16 cellular contexts compared by ENCODE assay signal in genomic region chr2:54259413-54260240, GRCh38. TPM values are rescaled to one million over a fixed set of nuclear protein-coding genes. Genes with fewer than 3 reads are reported as not detected.
DNase-seq lines count a peak whose midpoint lies in the region; ATAC-seq lines count a peak whose summit lies in the region.
"Had no signal": no experiment of that assay in that cellular context is flagged by ENCODE, and none has a peak within 500 bp of the region (broad histone marks: within the 10 kb centered on the region; RNA-seq: fewer than 3 reads in every experiment).

No MANE protein-coding gene starts in this region.

- no peaks in the 10 kb centered on the region for H3K4me1 Mint-ChIP-seq in stimulated activated effector memory CD8-positive, alpha-beta T cell treated with anti-CD3 and anti-CD28 coated beads, Interleukin-12 subunit alpha, Interleukin-12 subunit beta, amount 100 ng/mL, for 72 hours
- H3K4me1 Mint-ChIP-seq: activated naive CD8-positive, alpha-beta T cell treated with anti-CD3 and anti-CD28 coated beads, Interleukin-2, amount 10 ng/mL, durations not matched to agents 7 days and 5 days had no signal

- H3K27ac Mint-ChIP-seq in stimulated activated effector memory CD8-positive, alpha-beta T cell treated with anti-CD3 and anti-CD28 coated beads, Interleukin-12 subunit alpha, Interleukin-12 subunit beta, amount 100 ng/mL, for 72 hours, result no peak overlapping the region
- H3K27ac Mint-ChIP-seq: activated naive CD8-positive, alpha-beta T cell treated with anti-CD3 and anti-CD28 coated beads, Interleukin-2, amount 10 ng/mL, durations not matched to agents 7 days and 5 days; CD4-positive, alpha-beta T cell had no signal

- no peaks in the 10 kb centered on the region for H3K36me3 Mint-ChIP-seq in stimulated activated effector memory CD8-positive, alpha-beta T cell treated with anti-CD3 and anti-CD28 coated beads, Interleukin-12 subunit alpha, Interleukin-12 subunit beta, amount 100 ng/mL, for 72 hours
- H3K36me3 Mint-ChIP-seq: activated naive CD8-positive, alpha-beta T cell treated with anti-CD3 and anti-CD28 coated beads, Interleukin-2, amount 10 ng/mL, durations not matched to agents 7 days and 5 days had no signal

- ATAC-seq in GM18907 (IDR thresholded peaks at IDR 0.05; ENCODE audit: unreplicated experiment), result peak; percentile 62
- ATAC-seq in GM21717 (IDR thresholded peaks at IDR 0.05; ENCODE audit: unreplicated experiment), result peak; percentile 79
- peak; percentile 56 for ATAC-seq in HG03175 (IDR thresholded peaks at IDR 0.05; ENCODE audit: unreplicated experiment)
- ATAC-seq in HG03045 (IDR thresholded peaks at IDR 0.05; ENCODE audit: unreplicated experiment), result no peak
- no peak for ATAC-seq in stimulated activated effector memory CD8-positive, alpha-beta T cell treated with anti-CD3 and anti-CD28 coated beads, Interleukin-12 subunit alpha, Interleukin-12 subunit beta, amount 100 ng/mL, for 72 hours
- ATAC-seq: mucosa of descending colon had no signal

- no peak for DNase-seq in HT-29 (ENCODE audit: low spot score)
- DNase-seq in stimulated activated effector memory CD8-positive, alpha-beta T cell treated with anti-CD3 and anti-CD28 coated beads, Interleukin-12 subunit alpha, Interleukin-12 subunit beta, amount 100 ng/mL, for 72 hours (ENCODE audit: low spot score in 2 of 2), result no peak
- DNase-seq in activated gamma-delta T cell treated with Interleukin-2 at 50 U/mL for 16 hours, result no peak
- DNase-seq: activated naive CD8-positive, alpha-beta T cell treated with anti-CD3 and anti-CD28 coated beads, Interleukin-2, amount 10 ng/mL, durations not matched to agents 7 days and 5 days; CD4-positive, alpha-beta T cell; GF-D8; MM.1S; mucosa of descending colon; NK-92 treated with Interleukin-12 subunit alpha and Interleukin-12 subunit beta, amount 100 ng/mL, for 24 hours; SJCRH30 had no signal

- no peak overlapping the region for H3K4me3 Mint-ChIP-seq in stimulated activated effector memory CD8-positive, alpha-beta T cell treated with anti-CD3 and anti-CD28 coated beads, Interleukin-12 subunit alpha, Interleukin-12 subunit beta, amount 100 ng/mL, for 72 hours
- H3K4me3 Mint-ChIP-seq: activated naive CD8-positive, alpha-beta T cell treated with anti-CD3 and anti-CD28 coated beads, Interleukin-2, amount 10 ng/mL, durations not matched to agents 7 days and 5 days; CD4-positive, alpha-beta T cell had no signal

- peaks cover 2% of the 10 kb centered on the region for H3K9me3 Mint-ChIP-seq in stimulated activated effector memory CD8-positive, alpha-beta T cell treated with anti-CD3 and anti-CD28 coated beads, Interleukin-12 subunit alpha, Interleukin-12 subunit beta, amount 100 ng/mL, for 72 hours

RNA-seq across cellular contexts. Expression of gene TSPYL6, which starts 3.6 kb away (rescaled TPM):
- 0.13 TPM in 1 of 2 replicates, not detected in the other for total RNA-seq in HT-29 (2014; rRNA removed; shearing (Covaris generic))
- total RNA-seq: activated naive CD8-positive, alpha-beta T cell treated with anti-CD3 and anti-CD28 coated beads, Interleukin-2, amount 10 ng/mL, durations not matched to agents 7 days and 5 days; CD4-positive, alpha-beta T cell; mucosa of descending colon; osteocyte; smooth muscle cell had no signal

Comparison
In these comparisons a context has a peak if more than half of its experiments do, and no peak if none do; other contexts are left out.
1. ATAC-seq: peak in GM18907 (single experiment), GM21717 (single experiment) and HG03175 (single experiment); none in HG03045 (single experiment) and stimulated activated effector memory CD8-positive, alpha-beta T cell treated with anti-CD3 and anti-CD28 coated beads, Interleukin-12 subunit alpha, Interleukin-12 subunit beta, amount 100 ng/mL, for 72 hours (single experiment).